In the genomic region with DNA sequence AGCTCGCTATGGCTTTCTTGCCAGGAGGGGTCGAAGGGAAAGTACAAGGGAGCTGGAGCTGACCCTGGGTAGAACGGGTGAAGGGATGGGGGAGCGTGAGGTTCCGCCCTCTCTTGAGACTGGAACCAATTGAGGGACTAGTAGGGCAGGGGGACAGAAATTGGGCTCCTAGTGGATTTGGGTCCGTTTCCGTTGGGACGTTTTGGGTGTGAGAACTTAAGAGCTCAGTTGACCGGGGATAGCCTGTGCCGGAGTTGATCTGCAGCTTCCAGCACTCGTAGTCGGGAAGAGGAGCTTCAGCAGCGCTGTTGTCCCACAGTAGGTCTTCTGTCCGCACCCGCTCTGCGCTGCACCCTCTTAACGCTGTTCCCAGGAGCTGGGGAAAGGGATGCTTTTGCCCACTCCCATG, we compare ENCODE assay signal across 8 cellular contexts. TPM values are rescaled to one million over a fixed set of nuclear protein-coding genes. Genes with fewer than 3 reads are reported as not detected.
DNase-seq lines count a peak whose midpoint lies in the region; ATAC-seq and TF ChIP-seq lines count a peak whose summit lies in the region.

No MANE protein-coding gene starts in this region.

- peaks cover 57% of the 10 kb centered on the region for H3K4me1 Mint-ChIP-seq in HFFc6 (ENCODE audit: low read depth)

- TF ChIP-seq EP300 in suprapubic skin (IDR thresholded peaks at IDR 0.05) = no peak

- H3K4me1 ChIP-seq in RWPE2 (ENCODE audit: insufficient read depth, poor library complexity, severe bottlenecking) = peaks cover 9% of the 10 kb centered on the region
- H3K4me1 ChIP-seq in suprapubic skin = peaks cover 44% of the 10 kb centered on the region

- peak overlapping the region; percentile 94 for H3K27ac Mint-ChIP-seq in HFFc6

- H3K4me3 Mint-ChIP-seq in HFFc6 = peak overlapping the region; percentile 95

- DNase-seq in ELF-1 (ENCODE audit: low read depth, low spot score) (peak; percentile 52), HFFc6 (no peak), RWPE2 (ENCODE audit: low spot score) (no peak), dermis blood vessel endothelial cell (peak; percentile 45), lower leg skin (ENCODE audit: low spot score in 2 of 2) (no peak), suprapubic skin (ENCODE audit: low spot score in 2 of 2) (no peak), NCI-H1048 (lab: John Stamatoyannopoulos, UW) (no peak)

- H3K36me3 ChIP-seq in RWPE2 (ENCODE audit: low read depth) = peaks cover 37% of the 10 kb centered on the region
- H3K36me3 ChIP-seq in suprapubic skin = peaks cover 23% of the 10 kb centered on the region

- peak; percentile 8 for ATAC-seq in RWPE2 (ENCODE audit: low read depth)
- no peak for ATAC-seq in GM18517 (IDR thresholded peaks at IDR 0.05; ENCODE audit: unreplicated experiment)

- H3K27me3 ChIP-seq in RWPE2 (ENCODE audit: insufficient read depth, poor library complexity, severe bottlenecking) (no peaks in the 10 kb centered on the region), suprapubic skin (no peaks in the 10 kb centered on the region)

- intact Hi-C loops in lower leg skin (cut with DNase I; ENCODE audit: low total_unique reads) = no loop called here

- H3K9me3 ChIP-seq in RWPE2 (ENCODE audit: severe bottlenecking) (no peaks in the 10 kb centered on the region), suprapubic skin (no peaks in the 10 kb centered on the region)

- H3K4me3 ChIP-seq in RWPE2 (ENCODE audit: severe bottlenecking) (peak overlapping the region; percentile 78), lower leg skin (ENCODE audit: low read depth, poor library complexity, severe bottlenecking) (peak overlapping the region; percentile 73), suprapubic skin (peak overlapping the region; percentile 65)

- H3K27ac ChIP-seq in RWPE2 (ENCODE audit: poor library complexity, severe bottlenecking) (peak overlapping the region; percentile 40), suprapubic skin (peak overlapping the region; percentile 76)

- H3K9me3 Mint-ChIP-seq in HFFc6 = no peaks in the 10 kb centered on the region

- H3K27me3 Mint-ChIP-seq in HFFc6 (ENCODE audit: insufficient read depth) = no peaks in the 10 kb centered on the region; the same call in 1 of the 2 replicates

- peaks cover 33% of the 10 kb centered on the region for H3K36me3 Mint-ChIP-seq in HFFc6 (ENCODE audit: low read depth)

- no peak for TF ChIP-seq CTCF in HFFc6 (IDR thresholded peaks at IDR 0.05)
- TF ChIP-seq CTCF in RWPE2 (IDR thresholded peaks at IDR 0.05; ENCODE audit: poor library complexity, severe bottlenecking) = no peak
- no peak for TF ChIP-seq CTCF in lower leg skin (IDR thresholded peaks at IDR 0.05)
- no peak for TF ChIP-seq CTCF in suprapubic skin (IDR thresholded peaks at IDR 0.05)

- 0 to 1% methylated on average over 17 of the region's 17 CpGs for WGBS in lower leg skin, 2 donors
- whole genome bisulfite sequencing in suprapubic skin = 0% methylated on average over 17 of the region's 17 CpGs

- TF ChIP-seq POLR2A in lower leg skin (IDR thresholded peaks at IDR 0.05) (no peak), suprapubic skin (IDR thresholded peaks at IDR 0.05) (no peak)

RNA-seq across cellular contexts. Expression of a gene that starts 0.5 kb away (rescaled TPM):
- total RNA-seq in HFFc6 (2021; fragmentation: NEBNext Ultra II Directional; extraction: Animal tissue kit (Norgen Biotek cat#: 25700)) = 10 to 100 TPM; 20.8 to 32.2 (median 28.5) TPM
- total RNA-seq in dermis blood vessel endothelial cell (17.4 and 21.8 TPM in 2 replicates), lower leg skin (10 to 100 TPM; 23.4 to 43.1 (median 27.0) TPM), suprapubic skin (10 to 100 TPM; 23.7 to 57.0 (median 30.8) TPM)

RNA-seq across cellular contexts. Expression of a gene that starts 0.7 kb away (rescaled TPM):
- total RNA-seq in HFFc6 (2021; fragmentation: NEBNext Ultra II Directional; extraction: Animal tissue kit (Norgen Biotek cat#: 25700)) = 100 to 1,000 TPM; 244 to 309 (median 288) TPM
- total RNA-seq in dermis blood vessel endothelial cell = 46.1 and 67.5 TPM in 2 replicates
- total RNA-seq in lower leg skin = 10 to 100 TPM; 39.8 to 62.5 (median 52.2) TPM
- 10 to 100 TPM; 39.4 to 64.1 (median 46.2) TPM for total RNA-seq in suprapubic skin

RNA-seq across cellular contexts. Expression of a gene that starts 2.8 kb away (rescaled TPM):
- 1 to 10 TPM; 1.5 to 3.0 (median 2.3) TPM for total RNA-seq in HFFc6 (2021; fragmentation: NEBNext Ultra II Directional; extraction: Animal tissue kit (Norgen Biotek cat#: 25700))
- 0.05 and 0.68 TPM in 2 replicates for total RNA-seq in dermis blood vessel endothelial cell
- under 1 TPM; 0.10 to 0.49 (median 0.24) TPM for total RNA-seq in lower leg skin
- 1 to 10 TPM in 3 of 4 donors, not detected in 1; 1.9 to 7.5 (median 2.4) TPM for total RNA-seq in suprapubic skin

RNA-seq across cellular contexts. Expression of a gene that starts 16.4 kb away (rescaled TPM):
- total RNA-seq in HFFc6 (2021; fragmentation: NEBNext Ultra II Directional; extraction: Animal tissue kit (Norgen Biotek cat#: 25700)) = 1 to 10 TPM; 2.2 to 3.6 (median 3.1) TPM
- 1.6 and 3.1 TPM in 2 replicates for total RNA-seq in dermis blood vessel endothelial cell
- 100 to 1,000 TPM; 111 to 202 (median 172) TPM for total RNA-seq in lower leg skin
- 10 to 100 TPM; 51.1 to 66.3 (median 57.3) TPM for total RNA-seq in suprapubic skin

RNA-seq across cellular contexts. Expression of a gene that starts 43.9 kb away (rescaled TPM):
- total RNA-seq in HFFc6 (2021; fragmentation: NEBNext Ultra II Directional; extraction: Animal tissue kit (Norgen Biotek cat#: 25700)) = 100 to 1,000 TPM in 4 of 6 experiments, 10 to 100 TPM in 2; 83.3 to 112 (median 110) TPM
- total RNA-seq in dermis blood vessel endothelial cell = 108 and 132 TPM in 2 replicates
- 10 to 100 TPM; 36.8 to 71.1 (median 54.8) TPM for total RNA-seq in lower leg skin
- total RNA-seq in suprapubic skin = 10 to 100 TPM; 42.1 to 76.0 (median 67.7) TPM

Comparison
In these comparisons a context has a peak if more than half of its experiments do, and no peak if none do; other contexts are left out.
1. DNase-seq: peak in ELF-1 (single experiment) and dermis blood vessel endothelial cell (single experiment); none in HFFc6 (single experiment), RWPE2 (single experiment), lower leg skin (0 of 2), suprapubic skin (0 of 2) and NCI-H1048 (single experiment).
2. Peak in every context shown above with its lines, with median percentiles within 50 percentile points of each other: H3K4me3 ChIP-seq.